In the genomic region with DNA sequence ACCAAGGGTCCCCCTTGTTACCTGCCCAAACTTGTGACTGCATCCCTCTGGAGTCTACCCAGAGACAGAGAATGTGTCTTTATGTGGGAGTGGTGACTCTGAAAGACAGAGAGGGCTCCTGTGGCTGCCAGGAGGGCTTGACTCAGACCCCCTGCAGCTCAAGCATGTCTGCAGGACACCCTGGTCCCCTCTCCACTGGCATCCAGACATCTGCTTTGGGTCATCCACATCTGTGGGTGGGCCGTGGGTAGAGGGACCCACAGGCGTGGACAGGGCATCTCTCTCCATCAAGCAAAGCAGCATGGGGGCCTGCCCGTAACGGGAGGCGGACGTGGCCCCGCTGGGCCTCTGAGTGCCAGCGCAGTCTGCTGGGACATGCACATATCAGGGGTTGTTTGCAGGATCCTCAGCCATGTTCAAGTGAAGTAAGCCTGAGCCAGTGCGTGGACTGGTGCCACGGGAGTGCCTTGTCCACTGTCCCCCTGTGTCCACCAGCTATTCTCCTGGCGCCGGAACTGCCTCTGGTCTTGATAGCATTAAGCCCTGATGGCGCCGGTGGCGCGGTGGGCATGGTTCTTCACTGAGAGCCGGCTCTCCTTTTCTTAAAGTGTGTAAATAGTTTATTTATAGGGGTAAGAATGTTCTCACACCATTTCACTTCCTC, we compare ENCODE assay signal across 11 cellular contexts. TPM values are rescaled to one million over a fixed set of nuclear protein-coding genes. Genes with fewer than 3 reads are reported as not detected.
DNase-seq lines count a peak whose midpoint lies in the region; ATAC-seq, FAIRE-seq and TF ChIP-seq lines count a peak whose summit lies in the region.
"Had no signal": no experiment of that assay in that cellular context is flagged by ENCODE, and none has a peak within 500 bp of the region (broad histone marks: within the 10 kb centered on the region; RNA-seq: fewer than 3 reads in every experiment).

No MANE protein-coding gene starts in this region.

- intact Hi-C loops in K562 (cut with micrococcal nuclease) = no loop called here
- intact Hi-C loops in sciatic nerve (cut with DNase I) = no loop called here

- H3K4me1 ChIP-seq in K562 (replicated peaks in 1 of 2; ENCODE audit: control insufficient read depth in 2 of 2, insufficient read depth in 2 of 2, low read length in 2 of 2) = peaks cover 0 to 11% of the 10 kb centered on the region in 2 experiments; a peak in 2 of 5 replicates
- H3K4me1 ChIP-seq: colonic mucosa had no signal

- H3K79me2 ChIP-seq in K562 (ENCODE audit: control insufficient read depth, insufficient read depth, low read length) = no peaks in the 10 kb centered on the region

- no peaks in the 10 kb centered on the region; the same call in 1 of the 2 replicates for H4K20me1 ChIP-seq in K562 (replicated peaks; ENCODE audit: control insufficient read depth, insufficient read depth, low read length)

- in situ Hi-C loops in K562 (cut with MboI) = no loop called here

- H3K9ac ChIP-seq in K562 (ENCODE audit: insufficient read depth in 1 of 2, low read depth in 2 of 2, low read length in 2 of 2) = peak overlapping the region in 1 of 2 experiments; percentile 50; a peak in 1 of 4 replicates
- H3K9ac ChIP-seq: KMS-11 had no signal

- no peak overlapping the region for H3K4me2 ChIP-seq in K562 (ENCODE audit: insufficient read depth, low read length)

- CTCF ChIA-PET in K562 (lab: Yijun Ruan, JAX; ENCODE audit: low intra/inter-chr PET ratio) = no interaction called here

- POLR2A ChIA-PET in K562 (lab: Yijun Ruan, JAX) = no interaction called here

- H3K4me3 ChIP-seq in K562 (no peak overlapping the region), coronary artery (no peak overlapping the region)
- H3K4me3 ChIP-seq: colonic mucosa had no signal

- TF ChIP-seq CTCF in K562 (IDR thresholded peaks at IDR 0.05 in 2 of 3, conservative IDR thresholded peaks at IDR 0.05 in 1 of 3; ENCODE audit: insufficient read depth in 2 of 3, low read depth in 1 of 3, low read length in 3 of 3) (no peak), coronary artery (IDR thresholded peaks at IDR 0.05) (no peak)

- no peaks in the 10 kb centered on the region for H3K9me3 ChIP-seq in K562 (replicated peaks; ENCODE audit: control insufficient read depth, insufficient read depth, low read depth, low read length)
- H3K9me3 ChIP-seq: colonic mucosa had no signal

- H3K36me3 ChIP-seq in K562 (ENCODE audit: control insufficient read depth, insufficient read depth, low read length) = peaks cover 68% of the 10 kb centered on the region

- TF ChIP-seq EP300 in K562 (IDR thresholded peaks at IDR 0.05; ENCODE audit: low read length) = no peak

- TF ChIP-seq RAD21 in K562 (CRISPR knock-in tag; conservative IDR thresholded peaks at IDR 0.05 in 1 of 2, IDR thresholded peaks at IDR 0.05 in 1 of 2) = no peak

- no peaks in the 10 kb centered on the region for H3K9me1 ChIP-seq in K562 (ENCODE audit: control insufficient read depth, insufficient read depth, low read length)

- H2AFZ ChIP-seq in K562 (ENCODE audit: low read depth, low read length) = no peak overlapping the region

- no peak for FAIRE-seq in K562 (lab: Jason Lieb, UNC)

- TF ChIP-seq POLR2A in K562 (conservative IDR thresholded peaks at IDR 0.05) = no peak

- no TSS peak for BruUV-seq in K562 (replicated peaks; lab: Mats Ljungman, UMichigan)

- peak; percentile 63 for ATAC-seq in GM18511 (IDR thresholded peaks at IDR 0.05; ENCODE audit: unreplicated experiment)
- peak; percentile 39 for ATAC-seq in HG02798 (IDR thresholded peaks at IDR 0.05; ENCODE audit: poor library complexity, unreplicated experiment)
- no peak for ATAC-seq in K562
- ATAC-seq in sciatic nerve = no peak

- H3K27ac ChIP-seq in K562 (ENCODE audit: extremely low read depth, low read depth, low read length) = no peak overlapping the region
- peak overlapping the region in 1 of 2 donors; percentile 59 for H3K27ac ChIP-seq in coronary artery
- H3K27ac ChIP-seq: colonic mucosa, KMS-11 had no signal

- WGBS in K562 (ENCODE audit: insufficient coverage, low coverage, missing lambda C conversion rate) = 91% methylated on average over 17 of the region's 17 CpGs

- DNase-seq in K562 (ENCODE audit: extremely low read depth in 1 of 4, low spot score in 3 of 4) (no peak), sciatic nerve (ENCODE audit: low spot score) (peak; percentile 38), SHP77 treated with DMSO at 0.1 percent for 48 hours (lab: John Stamatoyannopoulos, UW) (no peak), coronary artery (ENCODE audit: low spot score) (no peak), occipital lobe (lab: John Stamatoyannopoulos, UW) (no peak)
- DNase-seq: colonic mucosa; NCI-H524 treated with DMSO at 0.1 percent for 48 hours; stimulated activated CD4-positive, alpha-beta T cell treated with anti-CD3 and anti-CD28 coated beads, Interleukin-4, amount 100 ng/mL, for 1 hour had no signal

- no peaks in the 10 kb centered on the region for H3K27me3 ChIP-seq in K562 (ENCODE audit: control insufficient read depth in 2 of 2, insufficient read depth in 2 of 2, low read length in 2 of 2)
- H3K27me3 ChIP-seq: colonic mucosa had no signal

TF ChIP-seq in K562, 482 proteins besides CTCF, POLR2A, EP300 and RAD21:
- no peak for TF ChIP-seq RFX1 (IDR thresholded peaks at IDR 0.05)
- peak; percentile 48 for TF ChIP-seq RBM22 (IDR thresholded peaks at IDR 0.05; ENCODE audit: low read depth, low read length, poor library complexity, severe bottlenecking)
- TF ChIP-seq, protein P1, sequence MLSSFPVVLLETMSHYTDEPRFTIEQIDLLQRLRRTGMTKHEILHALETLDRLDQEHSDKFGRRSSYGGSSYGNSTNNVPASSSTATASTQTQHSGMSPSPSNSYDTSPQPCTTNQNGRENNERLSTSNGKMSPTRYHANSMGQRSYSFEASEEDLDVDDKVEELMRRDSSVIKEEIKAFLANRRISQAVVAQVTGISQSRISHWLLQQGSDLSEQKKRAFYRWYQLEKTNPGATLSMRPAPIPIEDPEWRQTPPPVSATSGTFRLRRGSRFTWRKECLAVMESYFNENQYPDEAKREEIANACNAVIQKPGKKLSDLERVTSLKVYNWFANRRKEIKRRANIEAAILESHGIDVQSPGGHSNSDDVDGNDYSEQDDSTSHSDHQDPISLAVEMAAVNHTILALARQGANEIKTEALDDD (IDR thresholded peaks at IDR 0.05) = no peak
- no peak for TF ChIP-seq RBFOX2 (IDR thresholded peaks at IDR 0.05; ENCODE audit: low read depth, low read length)
- 0 out of 2 replicates have a peak, but pooled peaks have one; percentile 33 for TF ChIP-seq POLR2G (IDR thresholded peaks at IDR 0.05; ENCODE audit: low read depth, low read length)
TF ChIP-seq in K562: peak in this region for 2.

RNA-seq across cellular contexts. Expression of a gene that starts 19.4 kb away (rescaled TPM):
- total RNA-seq in K562 (2011; cell fraction: chromatin; rRNA removed; ENCODE audit: low replicate concordance) = 0.09 TPM in 1 of 2 replicates, not detected in the other
- 0.26 TPM in 1 of 2 replicates, not detected in the other for total RNA-seq in K562 (2011; cell fraction: nucleolus; rRNA removed)
- 0.22 TPM in 1 of 2 replicates, not detected in the other for total RNA-seq in K562 (2011; cell fraction: nucleoplasm; rRNA removed)
- total RNA-seq in K562 (2014; rRNA removed) (0.29 TPM in 1 of 2 replicates, not detected in the other), K562 (2014; rRNA removed; fragmentation: Illumina TruSeq; extraction: Trizol) (0.04 TPM in 1 of 2 replicates, not detected in the other), K562 (2015; rRNA removed; fragmentation: Illumina TruSeq; extraction: Trizol) (0.04 TPM in 2 replicates), K562 (2021) (0.13 TPM in 1 of 2 replicates, not detected in the other), sciatic nerve (0.18 TPM), occipital lobe (1.4 TPM)
- polyA plus RNA-seq in K562 (2011; rRNA removed) (0.03 TPM in 1 of 2 replicates, not detected in the other), K562 (2014; fragmentation: Illumina TruSeq; extraction: Trizol) (not detected in 2 replicates), K562 (2014; fragmentation: Nextera tagmentation; extraction: Ambion mirVana) (under 1 TPM in 1 of 2 experiments, not detected in 1; 0.14 TPM), K562 (2014; rRNA removed) (not detected in 2 replicates)
- polyA plus RNA-seq in K562 (2011; cell fraction: cytosol; rRNA removed) = not detected in 2 replicates
- 0.03 TPM in 1 of 2 replicates, not detected in the other for polyA plus RNA-seq in K562 (2011; cell fraction: nucleus; rRNA removed)
- 0.05 and 0.06 TPM in 2 replicates for polyA plus RNA-seq in K562 (2012)
- polyA minus RNA-seq in K562 (2011; rRNA and poly(A)+ RNA removed) = not detected in 2 replicates
- not detected in 2 replicates for polyA minus RNA-seq in K562 (2011; cell fraction: cytosol; rRNA and poly(A)+ RNA removed)
- polyA minus RNA-seq in K562 (2011; cell fraction: nucleus; rRNA and poly(A)+ RNA removed) = not detected in 2 replicates
- total RNA-seq: colonic mucosa had no signal

Comparison
In these comparisons a context has a peak if more than half of its experiments do, and no peak if none do; other contexts are left out.
1. ATAC-seq: peak in GM18511 (single experiment) and HG02798 (single experiment); none in K562 (single experiment) and sciatic nerve (single experiment).